26 cellular contexts compared by ENCODE assay signal in the genomic region with DNA sequence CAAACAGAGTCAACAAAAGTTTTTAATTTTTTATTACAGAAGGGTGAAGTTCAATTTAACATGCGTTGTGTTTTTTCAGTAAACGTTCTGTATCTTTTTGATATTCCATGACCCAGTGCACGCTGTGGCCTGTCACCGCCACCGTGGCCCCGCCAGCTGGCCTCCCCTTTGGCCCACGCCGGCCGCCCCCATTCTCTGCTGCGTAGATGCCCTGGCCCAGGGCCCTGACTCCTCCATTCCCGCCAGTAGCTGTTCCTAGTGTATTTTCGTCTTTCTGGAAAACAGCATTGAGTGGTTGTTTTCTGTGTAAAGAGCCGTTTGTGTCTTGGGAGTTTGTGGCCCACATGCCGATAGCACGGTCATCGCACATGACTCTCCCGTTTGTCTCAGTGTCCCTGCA. TPM values are rescaled to one million over a fixed set of nuclear protein-coding genes. Genes with fewer than 3 reads are reported as not detected.
DNase-seq lines count a peak whose midpoint lies in the region; ATAC-seq and TF ChIP-seq lines count a peak whose summit lies in the region.
"Had no signal": no experiment of that assay in that cellular context is flagged by ENCODE, and none has a peak within 500 bp of the region (broad histone marks: within the 10 kb centered on the region; RNA-seq: fewer than 3 reads in every experiment).

No MANE protein-coding gene starts in this region.

- TF ChIP-seq CTCF in activated CD8-positive, alpha-beta T cell treated with anti-CD3 and anti-CD28 coated beads for 36 hours (IDR thresholded peaks at IDR 0.05) = no peak
- TF ChIP-seq CTCF in WTC11 (IDR thresholded peaks at IDR 0.05) (no peak), glutamatergic neuron (IDR thresholded peaks at IDR 0.05; ENCODE audit: partially characterized antibody, unreplicated experiment) (no peak)

- CTCF ChIA-PET in activated CD8-positive, alpha-beta T cell treated with anti-CD3 and anti-CD28 coated beads for 36 hours (lab: Charles Lee) = interaction anchor here (1.0 kb wide), 1 partner anchor 19 kb away, joined by 3 read pairs; no protein-coding TSS in a partner anchor
- CTCF ChIA-PET in activated CD8-positive, alpha-beta T cell treated with anti-CD3 and anti-CD28 coated beads, Interleukin-2, amount 10 ng/mL, durations not matched to agents 7 days and 5 days (lab: Charles Lee) = no interaction called here
- CTCF ChIA-PET in WTC11 (lab: Charles Lee) = no interaction called here

- no peaks in the 10 kb centered on the region for H3K4me1 Mint-ChIP-seq in activated CD8-positive, alpha-beta T cell treated with anti-CD3 and anti-CD28 coated beads for 36 hours (ENCODE audit: low read depth)
- H3K4me1 Mint-ChIP-seq in activated CD8-positive, alpha-beta T cell treated with anti-CD3 and anti-CD28 coated beads, Interleukin-2, amount 10 ng/mL, durations not matched to agents 7 days and 5 days (ENCODE audit: low read depth) = peaks cover 7% of the 10 kb centered on the region
- peaks cover 4% of the 10 kb centered on the region; the same call in 1 of the 2 replicates for H3K4me1 Mint-ChIP-seq in WTC11
- peaks cover 3% of the 10 kb centered on the region for H3K4me1 Mint-ChIP-seq in glutamatergic neuron (ENCODE audit: low read depth, unreplicated experiment)
- H3K4me1 Mint-ChIP-seq: stimulated activated memory B cell treated with anti-CD40 and anti-IgM and Interleukin-4, amounts not matched to agents 10 μg/mL and 1 μg/mL and 100 μg/mL, for 72 hours had no signal

- peak overlapping the region; percentile 77 for H3K27ac ChIP-seq in substantia nigra (ENCODE audit: low read depth, low read length, poor library complexity, severe bottlenecking)
- H3K27ac ChIP-seq: 22Rv1, colonic mucosa, GM23248, prostate gland had no signal

- intact Hi-C loops in activated CD8-positive, alpha-beta T cell treated with anti-CD3 and anti-CD28 coated beads for 36 hours (cut with micrococcal nuclease) = no loop called here

- H3K27ac Mint-ChIP-seq in activated CD8-positive, alpha-beta T cell treated with anti-CD3 and anti-CD28 coated beads for 36 hours = peak overlapping the region; percentile 16
- H3K27ac Mint-ChIP-seq in activated CD8-positive, alpha-beta T cell treated with anti-CD3 and anti-CD28 coated beads, Interleukin-2, amount 10 ng/mL, durations not matched to agents 7 days and 5 days = no peak overlapping the region
- H3K27ac Mint-ChIP-seq in WTC11 (peak overlapping the region; percentile 25; the same call in 1 of the 2 replicates), glutamatergic neuron (ENCODE audit: unreplicated experiment) (no peak overlapping the region)
- H3K27ac Mint-ChIP-seq: activated naive CD4-positive, alpha-beta T cell treated with anti-CD3 and anti-CD28 coated beads, Interleukin-2, amount 50 U/mL, for 72 hours; stimulated activated memory B cell treated with anti-CD40 and anti-IgM and Interleukin-4, amounts not matched to agents 10 μg/mL and 1 μg/mL and 100 μg/mL, for 72 hours had no signal

- H3K36me3 Mint-ChIP-seq in activated CD8-positive, alpha-beta T cell treated with anti-CD3 and anti-CD28 coated beads for 36 hours (ENCODE audit: low read depth) = peaks cover 28% of the 10 kb centered on the region
- H3K36me3 Mint-ChIP-seq in activated CD8-positive, alpha-beta T cell treated with anti-CD3 and anti-CD28 coated beads, Interleukin-2, amount 10 ng/mL, durations not matched to agents 7 days and 5 days (ENCODE audit: low read depth) = peaks cover 38% of the 10 kb centered on the region
- H3K36me3 Mint-ChIP-seq in WTC11 (peaks cover 32% of the 10 kb centered on the region), glutamatergic neuron (ENCODE audit: unreplicated experiment) (peaks cover 9% of the 10 kb centered on the region)

- no peaks in the 10 kb centered on the region for H3K27me3 Mint-ChIP-seq in activated CD8-positive, alpha-beta T cell treated with anti-CD3 and anti-CD28 coated beads for 36 hours
- no peaks in the 10 kb centered on the region for H3K27me3 Mint-ChIP-seq in activated CD8-positive, alpha-beta T cell treated with anti-CD3 and anti-CD28 coated beads, Interleukin-2, amount 10 ng/mL, durations not matched to agents 7 days and 5 days (ENCODE audit: low read depth)
- H3K27me3 Mint-ChIP-seq in WTC11 (ENCODE audit: low read depth) (no peaks in the 10 kb centered on the region; the same call in 1 of the 2 replicates), glutamatergic neuron (ENCODE audit: unreplicated experiment) (peaks cover 4% of the 10 kb centered on the region)
- H3K27me3 Mint-ChIP-seq: stimulated activated memory B cell treated with anti-CD40 and anti-IgM and Interleukin-4, amounts not matched to agents 10 μg/mL and 1 μg/mL and 100 μg/mL, for 72 hours had no signal

- POLR2A ChIA-PET in activated CD8-positive, alpha-beta T cell treated with anti-CD3 and anti-CD28 coated beads for 36 hours (lab: Charles Lee) = interaction anchor here (0.8 to 2.8 kb wide), 2 partner anchors 10 to 238 kb away, joined by 3 to 10 read pairs; no protein-coding TSS in a partner anchor
- POLR2A ChIA-PET in activated CD8-positive, alpha-beta T cell treated with anti-CD3 and anti-CD28 coated beads, Interleukin-2, amount 10 ng/mL, durations not matched to agents 7 days and 5 days (lab: Charles Lee) = no interaction called here
- POLR2A ChIA-PET in WTC11 (lab: Charles Lee) = no interaction called here

- no peak for DNase-seq in activated CD8-positive, alpha-beta T cell treated with anti-CD3 and anti-CD28 coated beads for 36 hours
- no peak for DNase-seq in activated CD8-positive, alpha-beta T cell treated with anti-CD3 and anti-CD28 coated beads, Interleukin-2, amount 10 ng/mL, durations not matched to agents 7 days and 5 days
- no peak for DNase-seq in WTC11 (ENCODE audit: low spot score)
- DNase-seq in glutamatergic neuron = no peak
- DNase-seq in substantia nigra (lab: John Stamatoyannopoulos, UW) = peak in 8 of 49 donors; percentile 11 to 46 (median 27)
- no peak for DNase-seq in NCI-H2196 (lab: John Stamatoyannopoulos, UW; ENCODE audit: unreplicated experiment)
- no peak for DNase-seq in DMS53 (lab: John Stamatoyannopoulos, UW)
- no peak for DNase-seq in EL
- DNase-seq: activated effector memory CD4-positive, alpha-beta T cell treated with Interleukin-2 at 50 U/mL for 16 hours; activated T-cell treated with anti-CD3 and anti-CD28 coated beads for 4 hours; colonic mucosa; effector memory CD4-positive, alpha-beta T cell; erythroblast; GM23248; left ventricle myocardium superior; MG63; NCI-H1105 treated with DMSO at 0.1 percent for 48 hours; NCI-H510A treated with DMSO at 0.1 percent for 48 hours; SHP77 treated with DMSO at 0.1 percent for 48 hours; T-helper 2 cell had no signal

- H3K9me3 Mint-ChIP-seq in activated CD8-positive, alpha-beta T cell treated with anti-CD3 and anti-CD28 coated beads for 36 hours = no peaks in the 10 kb centered on the region
- no peaks in the 10 kb centered on the region for H3K9me3 Mint-ChIP-seq in activated CD8-positive, alpha-beta T cell treated with anti-CD3 and anti-CD28 coated beads, Interleukin-2, amount 10 ng/mL, durations not matched to agents 7 days and 5 days (ENCODE audit: insufficient read depth)
- no peaks in the 10 kb centered on the region for H3K9me3 Mint-ChIP-seq in WTC11
- peaks cover 11% of the 10 kb centered on the region for H3K9me3 Mint-ChIP-seq in glutamatergic neuron (ENCODE audit: unreplicated experiment)
- H3K9me3 Mint-ChIP-seq: activated naive CD4-positive, alpha-beta T cell treated with anti-CD3 and anti-CD28 coated beads, Interleukin-2, amount 50 U/mL, for 72 hours; stimulated activated memory B cell treated with anti-CD40 and anti-IgM and Interleukin-4, amounts not matched to agents 10 μg/mL and 1 μg/mL and 100 μg/mL, for 72 hours had no signal

- no peak for ATAC-seq in activated CD8-positive, alpha-beta T cell treated with anti-CD3 and anti-CD28 coated beads for 36 hours
- ATAC-seq in activated CD8-positive, alpha-beta T cell treated with anti-CD3 and anti-CD28 coated beads, Interleukin-2, amount 10 ng/mL, durations not matched to agents 7 days and 5 days = no peak
- no peak for ATAC-seq in WTC11
- ATAC-seq: activated naive CD4-positive, alpha-beta T cell treated with anti-CD3 and anti-CD28 coated beads, Interleukin-2, amount 50 U/mL, for 72 hours; left ventricle myocardium superior; stimulated activated memory B cell treated with anti-CD40 and anti-IgM and Interleukin-4, amounts not matched to agents 10 μg/mL and 1 μg/mL and 100 μg/mL, for 72 hours had no signal

- H3K4me3 Mint-ChIP-seq in activated CD8-positive, alpha-beta T cell treated with anti-CD3 and anti-CD28 coated beads for 36 hours = no peak overlapping the region
- H3K4me3 Mint-ChIP-seq in activated CD8-positive, alpha-beta T cell treated with anti-CD3 and anti-CD28 coated beads, Interleukin-2, amount 10 ng/mL, durations not matched to agents 7 days and 5 days = no peak overlapping the region
- no peak overlapping the region for H3K4me3 Mint-ChIP-seq in WTC11
- H3K4me3 Mint-ChIP-seq in glutamatergic neuron (ENCODE audit: unreplicated experiment) = peak overlapping the region; percentile 5
- H3K4me3 Mint-ChIP-seq: stimulated activated memory B cell treated with anti-CD40 and anti-IgM and Interleukin-4, amounts not matched to agents 10 μg/mL and 1 μg/mL and 100 μg/mL, for 72 hours had no signal

TF ChIP-seq in WTC11, 78 proteins besides CTCF, POLR2A, EP300 and RAD21 (continues in another document):
- TF ChIP-seq KAT7 (CRISPR knock-in tag; IDR thresholded peaks at IDR 0.05; ENCODE audit: borderline replicate concordance) (no peak), ETV6 (CRISPR knock-in tag; IDR thresholded peaks at IDR 0.05) (no peak), CREM (CRISPR knock-in tag; IDR thresholded peaks at IDR 0.05) (no peak), ZNF232 (CRISPR knock-in tag; IDR thresholded peaks at IDR 0.05) (no peak), ELF4 (CRISPR knock-in tag; IDR thresholded peaks at IDR 0.05; ENCODE audit: low read depth) (no peak), ZNF263 (CRISPR knock-in tag; IDR thresholded peaks at IDR 0.05; ENCODE audit: low read depth) (no peak), JUN (CRISPR knock-in tag; IDR thresholded peaks at IDR 0.05) (no peak), JAZF1 (CRISPR knock-in tag; IDR thresholded peaks at IDR 0.05) (no peak), CBFB (CRISPR knock-in tag; IDR thresholded peaks at IDR 0.05; ENCODE audit: low read depth) (no peak)

RNA-seq across cellular contexts. Expression of a gene that starts 6.1 kb away (rescaled TPM):
- 10 to 100 TPM; 17.5 to 26.8 TPM for total RNA-seq in activated CD8-positive, alpha-beta T cell treated with anti-CD3 and anti-CD28 coated beads for 36 hours
- total RNA-seq in activated CD8-positive, alpha-beta T cell treated with anti-CD3 and anti-CD28 coated beads, Interleukin-2, amount 10 ng/mL, durations not matched to agents 7 days and 5 days = 10 to 100 TPM; 13.7 to 50.1 TPM
- total RNA-seq in WTC11 (2021) (87.0 to 124 TPM (median 117 TPM) in 3 replicates), glutamatergic neuron (ENCODE audit: unreplicated experiment) (121 TPM)
- total RNA-seq: GM23248, myocyte, prostate gland, subcutaneous adipose tissue had no signal

RNA-seq across cellular contexts. Expression of a gene that starts 22.4 kb away (rescaled TPM):
- 10 to 100 TPM; 50.9 to 53.3 TPM for total RNA-seq in activated CD8-positive, alpha-beta T cell treated with anti-CD3 and anti-CD28 coated beads for 36 hours
- total RNA-seq in activated CD8-positive, alpha-beta T cell treated with anti-CD3 and anti-CD28 coated beads, Interleukin-2, amount 10 ng/mL, durations not matched to agents 7 days and 5 days = 10 to 100 TPM; 43.6 to 47.8 TPM
- total RNA-seq in WTC11 (2021) (54.2 to 62.5 TPM (median 56.5 TPM) in 3 replicates), glutamatergic neuron (ENCODE audit: unreplicated experiment) (45.9 TPM)

Comparison
In these comparisons a context has a peak if more than half of its experiments do, and no peak if none do; other contexts are left out.
1. H3K27ac Mint-ChIP-seq: peak in activated CD8-positive, alpha-beta T cell treated with anti-CD3 and anti-CD28 coated beads for 36 hours (single experiment) and WTC11 (single experiment); none in activated CD8-positive, alpha-beta T cell treated with anti-CD3 and anti-CD28 coated beads, Interleukin-2, amount 10 ng/mL, durations not matched to agents 7 days and 5 days (single experiment) and glutamatergic neuron (single experiment).